In genomic region chr5:89071941-89072331, GRCh38 we compare ENCODE assay signal across 12 cellular contexts.
DNase-seq lines count a peak whose midpoint lies in the region; ATAC-seq lines count a peak whose summit lies in the region.
"Had no signal": no experiment of that assay in that cellular context is flagged by ENCODE, and none has a peak within 500 bp of the region (broad histone marks: within the 10 kb centered on the region; RNA-seq: fewer than 3 reads in every experiment).

No MANE protein-coding gene starts in this region.

- peak; percentile 73 for ATAC-seq in GM19035 (IDR thresholded peaks at IDR 0.05; ENCODE audit: unreplicated experiment)
- ATAC-seq in HG02610 (IDR thresholded peaks at IDR 0.05; ENCODE audit: unreplicated experiment), result peak; percentile 69
- ATAC-seq in HG03439 (IDR thresholded peaks at IDR 0.05; ENCODE audit: unreplicated experiment), result peak; percentile 63
- no peak for ATAC-seq in activated naive CD8-positive, alpha-beta T cell treated with anti-CD3 and anti-CD28 coated beads, Interleukin-2, amount 50 U/mL, for 24 hours
- ATAC-seq: sciatic nerve had no signal

- DNase-seq in T-helper 2 cell, result no peak
- DNase-seq in stimulated activated CD8-positive, alpha-beta memory T cell treated with anti-CD3 and anti-CD28 coated beads, Interleukin-4, amount 100 ng/mL, for 48 hours, result no peak
- DNase-seq in activated naive CD8-positive, alpha-beta T cell treated with anti-CD3 and anti-CD28 coated beads, Interleukin-2, amount 50 U/mL, for 24 hours, result no peak
- no peak for DNase-seq in GM19238 (ENCODE audit: insufficient read length, low spot score)
- DNase-seq: mammary epithelial cell; NCI-H1105 treated with DMSO at 0.1 percent for 48 hours; NK-92 treated with Interleukin-12 subunit alpha and Interleukin-12 subunit beta, amount 100 ng/mL, for 24 hours had no signal

- H3K36me3 Mint-ChIP-seq in activated naive CD8-positive, alpha-beta T cell treated with anti-CD3 and anti-CD28 coated beads, Interleukin-2, amount 50 U/mL, for 24 hours (ENCODE audit: low read depth), result no peaks in the 10 kb centered on the region

- H3K27me3 Mint-ChIP-seq in activated naive CD8-positive, alpha-beta T cell treated with anti-CD3 and anti-CD28 coated beads, Interleukin-2, amount 50 U/mL, for 24 hours, result peaks cover 5% of the 10 kb centered on the region

- H3K4me3 Mint-ChIP-seq in activated naive CD8-positive, alpha-beta T cell treated with anti-CD3 and anti-CD28 coated beads, Interleukin-2, amount 50 U/mL, for 24 hours, result no peak overlapping the region
- H3K4me3 Mint-ChIP-seq: activated T-helper 1 cell treated with anti-CD3 and anti-CD28 coated beads, Interleukin-12 subunit alpha, Interleukin-12 subunit beta, Interleukin-2, Interleukin-4 antibody, amounts not matched to agents 30 ng/mL and 10 ng/mL and 1 ng/mL, durations not matched to agents 14 hours and 24 hours and 36 hours had no signal

- H3K9me3 Mint-ChIP-seq in activated naive CD8-positive, alpha-beta T cell treated with anti-CD3 and anti-CD28 coated beads, Interleukin-2, amount 50 U/mL, for 24 hours, result no peaks in the 10 kb centered on the region
- H3K9me3 Mint-ChIP-seq: activated T-helper 1 cell treated with anti-CD3 and anti-CD28 coated beads, Interleukin-12 subunit alpha, Interleukin-12 subunit beta, Interleukin-2, Interleukin-4 antibody, amounts not matched to agents 30 ng/mL and 10 ng/mL and 1 ng/mL, durations not matched to agents 14 hours and 24 hours and 36 hours had no signal

- H3K4me1 Mint-ChIP-seq in activated naive CD8-positive, alpha-beta T cell treated with anti-CD3 and anti-CD28 coated beads, Interleukin-2, amount 50 U/mL, for 24 hours, result no peaks in the 10 kb centered on the region

- no peak overlapping the region for H3K27ac Mint-ChIP-seq in activated naive CD8-positive, alpha-beta T cell treated with anti-CD3 and anti-CD28 coated beads, Interleukin-2, amount 50 U/mL, for 24 hours
- H3K27ac Mint-ChIP-seq: activated T-helper 1 cell treated with anti-CD3 and anti-CD28 coated beads, Interleukin-12 subunit alpha, Interleukin-12 subunit beta, Interleukin-2, Interleukin-4 antibody, amounts not matched to agents 30 ng/mL and 10 ng/mL and 1 ng/mL, durations not matched to agents 14 hours and 24 hours and 36 hours had no signal
